ENCODE assay signal across 8 cellular contexts in the genomic region with DNA sequence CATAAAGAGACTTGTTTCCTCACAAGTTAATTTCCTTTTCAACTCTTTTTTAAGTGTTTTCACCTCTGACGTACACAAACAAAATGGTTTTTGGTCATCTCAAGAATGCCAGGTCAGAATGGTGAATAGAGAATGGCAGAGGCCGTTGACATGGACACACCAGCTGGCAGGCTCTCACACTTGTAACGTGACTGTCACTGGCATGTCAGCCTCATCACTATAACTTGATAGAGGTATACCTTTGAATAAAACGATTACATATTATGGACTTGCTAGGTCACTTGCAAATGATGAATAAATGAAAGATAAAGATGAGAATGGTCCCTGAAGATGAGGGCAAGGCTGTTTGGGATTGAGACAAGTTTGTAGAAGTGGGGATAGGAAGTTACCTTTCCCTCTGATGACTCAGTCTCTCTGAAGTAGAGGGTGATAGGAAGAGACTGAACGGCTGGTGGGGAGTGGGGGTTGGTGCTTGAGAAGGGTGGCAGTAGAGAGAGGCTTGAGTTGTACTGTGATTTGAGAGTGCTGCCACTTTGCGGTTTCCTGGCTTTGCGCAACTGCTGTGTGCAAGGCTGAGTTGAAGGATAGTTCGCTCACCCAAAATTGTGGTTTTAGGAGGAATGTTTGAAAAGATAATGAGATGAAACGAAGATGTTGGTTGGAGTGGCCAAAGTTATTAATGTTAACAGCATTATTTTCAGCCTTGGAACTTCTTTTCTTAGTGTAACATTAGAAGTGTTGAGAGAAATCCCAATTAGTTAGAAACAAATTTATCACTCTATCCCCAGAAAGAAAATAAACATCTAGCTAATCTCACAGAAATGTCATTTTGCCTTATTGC. TPM values are rescaled to one million over a fixed set of nuclear protein-coding genes. Genes with fewer than 3 reads are reported as not detected.
DNase-seq lines count a peak whose midpoint lies in the region; FAIRE-seq and TF ChIP-seq lines count a peak whose summit lies in the region.

No MANE protein-coding gene starts in this region.

- H3K9me3 ChIP-seq in Peyer's patch: no peaks in the 10 kb centered on the region

- no peak overlapping the region for H3K27ac ChIP-seq in Peyer's patch

- H3K36me3 ChIP-seq in Peyer's patch: peaks cover 0 to 28% (median 0%) of the 10 kb centered on the region in 3 donors

- POLR2A ChIA-PET in activated CD4-positive, alpha-beta T cell treated with anti-CD3 and anti-CD28 coated beads, Interleukin-2, amount 10 ng/mL, durations not matched to agents 7 days and 5 days (lab: Charles Lee): no interaction called here

- peak; percentile 57 for DNase-seq in NK-92 treated with Interleukin-12 subunit alpha and Interleukin-12 subunit beta, amount 100 ng/mL, for 24 hours (lab: John Stamatoyannopoulos, UW)
- DNase-seq in NK-92 (lab: John Stamatoyannopoulos, UW; ENCODE audit: unreplicated experiment) (no peak), foreskin fibroblast (peak; percentile 63 to 68), frontal cortex (ENCODE audit: low spot score in 2 of 2) (no peak), type B pancreatic cell (ENCODE audit: extremely low spot score, unreplicated experiment) (no peak), Peyer's patch (no peak)
- DNase-seq in activated CD4-positive, alpha-beta T cell treated with anti-CD3 and anti-CD28 coated beads, Interleukin-2, amount 10 ng/mL, durations not matched to agents 7 days and 5 days: peak; percentile 67
- peak; percentile 6 for DNase-seq in stimulated activated naive CD4-positive, alpha-beta T cell treated with Interleukin-2 at 50 U/mL for 16 hours (lab: John Stamatoyannopoulos, UW)

- no peak for TF ChIP-seq CTCF in foreskin fibroblast (IDR thresholded peaks at IDR 0.05; ENCODE audit: low read depth, low read length)
- no peak for TF ChIP-seq CTCF in type B pancreatic cell (conservative IDR thresholded peaks at IDR 0.05)
- no peak for TF ChIP-seq CTCF in Peyer's patch (IDR thresholded peaks at IDR 0.05)

- no peaks in the 10 kb centered on the region for H3K27me3 ChIP-seq in Peyer's patch

- H3K27ac Mint-ChIP-seq in activated CD4-positive, alpha-beta T cell treated with anti-CD3 and anti-CD28 coated beads, Interleukin-2, amount 10 ng/mL, durations not matched to agents 7 days and 5 days: peak overlapping the region; percentile 28
- no peak overlapping the region for H3K27ac Mint-ChIP-seq in type B pancreatic cell

- no peak overlapping the region for H3K4me3 ChIP-seq in foreskin fibroblast (ENCODE audit: low read depth in 1 of 2, low read length in 2 of 2)
- no peak overlapping the region for H3K4me3 ChIP-seq in Peyer's patch

- H3K4me1 ChIP-seq in Peyer's patch: peaks cover 0 to 10% (median 0%) of the 10 kb centered on the region in 4 donors

- H3K4me1 Mint-ChIP-seq in activated CD4-positive, alpha-beta T cell treated with anti-CD3 and anti-CD28 coated beads, Interleukin-2, amount 10 ng/mL, durations not matched to agents 7 days and 5 days: peaks cover 55% of the 10 kb centered on the region
- H3K4me1 Mint-ChIP-seq in type B pancreatic cell (ENCODE audit: unreplicated experiment): peaks cover 7% of the 10 kb centered on the region

- H3K36me3 Mint-ChIP-seq in activated CD4-positive, alpha-beta T cell treated with anti-CD3 and anti-CD28 coated beads, Interleukin-2, amount 10 ng/mL, durations not matched to agents 7 days and 5 days (ENCODE audit: low read depth): peaks cover 48% of the 10 kb centered on the region
- peaks cover 12% of the 10 kb centered on the region for H3K36me3 Mint-ChIP-seq in type B pancreatic cell

- CTCF ChIA-PET in activated CD4-positive, alpha-beta T cell treated with anti-CD3 and anti-CD28 coated beads, Interleukin-2, amount 10 ng/mL, durations not matched to agents 7 days and 5 days (lab: Charles Lee): interaction anchor here (1.3 kb wide), 1 partner anchor 10 kb away, joined by 3 read pairs; no protein-coding TSS in a partner anchor

- H3K4me3 Mint-ChIP-seq in activated CD4-positive, alpha-beta T cell treated with anti-CD3 and anti-CD28 coated beads, Interleukin-2, amount 10 ng/mL, durations not matched to agents 7 days and 5 days: peak overlapping the region; percentile 23
- H3K4me3 Mint-ChIP-seq in type B pancreatic cell: no peak overlapping the region

- H3K9me3 Mint-ChIP-seq in activated CD4-positive, alpha-beta T cell treated with anti-CD3 and anti-CD28 coated beads, Interleukin-2, amount 10 ng/mL, durations not matched to agents 7 days and 5 days: peaks cover 2% of the 10 kb centered on the region
- no peaks in the 10 kb centered on the region for H3K9me3 Mint-ChIP-seq in type B pancreatic cell

- H3K27me3 Mint-ChIP-seq in activated CD4-positive, alpha-beta T cell treated with anti-CD3 and anti-CD28 coated beads, Interleukin-2, amount 10 ng/mL, durations not matched to agents 7 days and 5 days: no peaks in the 10 kb centered on the region
- H3K27me3 Mint-ChIP-seq in type B pancreatic cell: no peaks in the 10 kb centered on the region

- TF ChIP-seq POLR2A in Peyer's patch (IDR thresholded peaks at IDR 0.05): no peak

- no peak for FAIRE-seq in frontal cortex (lab: Jason Lieb, UNC)

RNA-seq across cellular contexts. Expression of gene TBPL1, which starts 30.3 kb away (rescaled TPM):
- 10 to 100 TPM; 26.0 to 34.9 TPM for total RNA-seq in activated CD4-positive, alpha-beta T cell treated with anti-CD3 and anti-CD28 coated beads, Interleukin-2, amount 10 ng/mL, durations not matched to agents 7 days and 5 days
- total RNA-seq in frontal cortex (29.3 TPM), type B pancreatic cell (ENCODE audit: low replicate concordance) (28.0 and 35.5 TPM in 2 replicates), Peyer's patch (10 to 100 TPM in 1 of 4 donors, 1 to 10 TPM in 3; 4.0 to 35.5 (median 6.6) TPM)

Comparison
In these comparisons a context has a peak if more than half of its experiments do, and no peak if none do; other contexts are left out.
1. DNase-seq: peak in NK-92 treated with Interleukin-12 subunit alpha and Interleukin-12 subunit beta, amount 100 ng/mL, for 24 hours (single experiment), activated CD4-positive, alpha-beta T cell treated with anti-CD3 and anti-CD28 coated beads, Interleukin-2, amount 10 ng/mL, durations not matched to agents 7 days and 5 days (single experiment), foreskin fibroblast (2 of 2) and stimulated activated naive CD4-positive, alpha-beta T cell treated with Interleukin-2 at 50 U/mL for 16 hours (single experiment); none in NK-92 (single experiment), frontal cortex (0 of 2), type B pancreatic cell (single experiment) and Peyer's patch (0 of 3).